9 cellular contexts compared by ENCODE assay signal in the genomic region with DNA sequence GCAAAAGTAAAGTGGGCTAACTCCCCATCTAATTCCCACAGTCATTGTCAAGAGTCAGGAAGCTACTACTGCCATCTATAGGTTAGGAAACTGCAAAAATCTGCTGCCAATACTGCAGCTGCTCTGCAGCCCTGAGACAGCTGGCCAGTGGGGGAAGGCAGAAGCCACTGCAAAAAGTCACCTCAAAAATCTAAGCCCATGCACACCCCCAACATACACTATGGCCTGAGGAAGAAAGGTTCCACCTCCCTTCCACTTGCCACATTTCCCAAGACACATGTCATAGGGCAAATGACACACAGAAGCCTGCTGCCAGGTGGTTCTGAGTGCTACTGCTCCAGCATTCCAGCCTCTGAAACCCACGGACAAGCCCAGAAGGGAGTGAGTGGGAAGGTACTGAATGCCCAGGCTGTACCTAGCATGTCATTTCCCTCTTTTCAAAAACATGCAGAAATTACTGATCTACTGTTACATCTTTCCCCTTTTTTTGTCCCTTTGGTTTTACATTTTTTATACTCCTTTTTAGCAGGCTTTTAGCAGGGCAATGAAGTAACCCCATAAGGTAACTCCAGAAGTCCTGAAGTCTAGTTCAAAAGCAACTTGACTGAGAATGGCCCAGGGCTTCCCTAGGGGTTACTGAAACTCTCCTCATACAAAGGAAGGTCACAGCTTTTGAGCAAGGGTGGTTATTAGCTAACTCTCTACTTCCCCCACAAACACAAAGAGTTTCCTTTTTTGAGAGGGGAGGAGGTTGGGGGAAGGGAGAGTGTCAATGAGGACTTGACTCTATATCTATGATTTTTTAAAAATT. TPM values are rescaled to one million over a fixed set of nuclear protein-coding genes. Genes with fewer than 3 reads are reported as not detected.
A peak's percentile ranks its signal among the peaks of the same experiment; 100 is the strongest.
DNase-seq lines count a peak whose midpoint lies in the region; ATAC-seq, FAIRE-seq and TF ChIP-seq lines count a peak whose summit lies in the region.
"Had no signal": no experiment of that assay in that cellular context is flagged by ENCODE, and none has a peak within 500 bp of the region (broad histone marks: within the 10 kb centered on the region; RNA-seq: fewer than 3 reads in every experiment).

No MANE protein-coding gene starts in this region.

- WGBS in GM12878 (ENCODE audit: insufficient coverage, insufficient replicate concordance, low lambda C conversion rate, missing lambda C conversion rate) = 0% methylated on average over 1 of the region's 1 CpG

- H3K4me3 ChIP-seq in GM12878 (no peak overlapping the region), left lung (no peak overlapping the region)

- H3K9me3 ChIP-seq in GM12878 (replicated peaks; ENCODE audit: control insufficient read depth, insufficient read depth, low read length) = no peaks in the 10 kb centered on the region
- H3K9me3 ChIP-seq in left lung = no peaks in the 10 kb centered on the region

- TF ChIP-seq POLR2A in GM12878 (IDR thresholded peaks at IDR 0.05; ENCODE audit: low read depth, low read length) = no peak

- CTCF ChIA-PET in GM12878 (lab: Yijun Ruan, JAX) = interaction anchor here (0.8 to 2.1 kb wide), 12 partner anchors 9 to 94 kb away, joined by 3 to 12 read pairs (median 4); a partner anchor contains a TSS

- POLR2A ChIA-PET in GM12878 (lab: Charles Lee) = no interaction called here

- RAD21 ChIA-PET in GM12878 (lab: Charles Lee; ENCODE audit: unreplicated experiment) = interaction anchor here (1.0 to 2.0 kb wide), 5 partner anchors 25 to 59 kb away, joined by 3 to 14 read pairs (median 4); a partner anchor contains a TSS

- SMC1A ChIA-PET in GM12878 (lab: Charles Lee; ENCODE audit: uncharacterized antibody, unreplicated experiment) = interaction anchor here (1.0 to 2.0 kb wide), 5 partner anchors 9 to 33 kb away, joined by 3 to 7 read pairs (median 5); no protein-coding TSS in a partner anchor

- H3K27ac ChIP-seq in GM12878 (ENCODE audit: control insufficient read depth, insufficient read depth) (peak overlapping the region; percentile 75), left lung (peak overlapping the region in 1 of 2 donors; percentile 89)

- peak; percentile 37; the same call in 1 of the 2 replicates for TF ChIP-seq RAD21 in GM12878 (IDR thresholded peaks at IDR 0.05; ENCODE audit: insufficient read depth, low read depth, low read length)

- peaks cover 2% of the 10 kb centered on the region; the same call in 1 of the 2 replicates for H4K20me1 ChIP-seq in GM12878 (ENCODE audit: control insufficient read depth, insufficient read depth)

- in situ Hi-C loops in GM12878 (cut with MboI) = no loop called here

- TF ChIP-seq CTCF in GM12878 (IDR thresholded peaks at IDR 0.05 in 2 of 3, conservative IDR thresholded peaks at IDR 0.05 in 1 of 3; ENCODE audit: control insufficient read depth in 2 of 3, extremely low read depth in 1 of 3, insufficient read depth in 1 of 3, low read depth in 3 of 3, low read length in 3 of 3) (peak; percentile 27 to 52 (median 39); a peak in 4 of 6 replicates), left lung (IDR thresholded peaks at IDR 0.05) (no peak)

- no peaks in the 10 kb centered on the region for H3K79me2 ChIP-seq in GM12878 (ENCODE audit: control insufficient read depth, insufficient read depth, low read length)

- H3K4me1 ChIP-seq in GM12878 (ENCODE audit: control insufficient read depth, insufficient read depth, low read length) (peaks cover 14% of the 10 kb centered on the region), left lung (peaks cover 0 to 49% of the 10 kb centered on the region in 2 donors)

- no peak for TF ChIP-seq EP300 in GM12878 (IDR thresholded peaks at IDR 0.05; ENCODE audit: borderline replicate concordance in 1 of 2, control insufficient read depth in 1 of 2, low read depth in 2 of 2, low read length in 2 of 2)

- peak; percentile 70 for FAIRE-seq in GM12878 (lab: Jason Lieb, UNC)
- FAIRE-seq: islet of Langerhans had no signal

- peak overlapping the region; percentile 75 for H3K4me2 ChIP-seq in GM12878 (ENCODE audit: control insufficient read depth, insufficient read depth)

- no peaks in the 10 kb centered on the region for H3K27me3 ChIP-seq in GM12878 (replicated peaks in 1 of 2; ENCODE audit: control insufficient read depth in 2 of 2, insufficient read depth in 2 of 2, low read length in 1 of 2)
- H3K27me3 ChIP-seq in left lung = no peaks in the 10 kb centered on the region

- ATAC-seq in GM18907 (IDR thresholded peaks at IDR 0.05; ENCODE audit: unreplicated experiment) = peak; percentile 76
- peak; percentile 96 for ATAC-seq in GM12878
- ATAC-seq in left lung = peak; percentile 66

- H2AFZ ChIP-seq in GM12878 (ENCODE audit: control insufficient read depth, low read depth, low read length) = no peak overlapping the region

- H3K36me3 ChIP-seq in GM12878 (ENCODE audit: control insufficient read depth in 2 of 2, insufficient read depth in 2 of 2, low read length in 1 of 2) = peaks cover 2% of the 10 kb centered on the region in 2 experiments; a peak in 3 of 4 replicates
- peaks cover 0 to 39% of the 10 kb centered on the region in 2 donors for H3K36me3 ChIP-seq in left lung

- peak overlapping the region; percentile 4; the same call in 1 of the 2 replicates for H3K9ac ChIP-seq in GM12878 (ENCODE audit: control insufficient read depth, insufficient read depth, low read length)

- DNase-seq in AG08395 (ENCODE audit: low spot score) = peak; percentile 44
- DNase-seq in MV-4-11 (lab: John Stamatoyannopoulos, UW) = peak; percentile 87
- peak; percentile 43 for DNase-seq in GM12878 (ENCODE audit: low read depth, low spot score)
- no peak for DNase-seq in left lung
- DNase-seq in NCI-H2029 treated with DMSO at 0.1 percent for 48 hours (lab: John Stamatoyannopoulos, UW) = no peak
- no peak for DNase-seq in NCI-H510A treated with DMSO at 0.1 percent for 48 hours (lab: John Stamatoyannopoulos, UW)
- DNase-seq in GDM1 (lab: John Stamatoyannopoulos, UW) = no peak

- intact Hi-C loops in GM12878 (cut with micrococcal nuclease; ENCODE audit: unreplicated experiment) = no loop called here
- intact Hi-C loops in left lung (cut with DNase I) = no loop called here

- BruUV-seq in GM12878 (replicated peaks; lab: Mats Ljungman, UMichigan) = no TSS peak

TF ChIP-seq in GM12878, 131 proteins besides CTCF, POLR2A, EP300 and RAD21 (continues in another document):
- TF ChIP-seq RUNX3 (IDR thresholded peaks at IDR 0.05; ENCODE audit: low read length) = peak; percentile 46; the same call in 1 of the 2 replicates
- TF ChIP-seq BRCA1 (IDR thresholded peaks at IDR 0.05; ENCODE audit: low read depth, low read length) = no peak

RNA-seq across cellular contexts. Expression of a gene that starts 36.8 kb away (rescaled TPM):
- total RNA-seq in GM12878 (2013; cell fraction: nucleolus; rRNA removed) = 36.2 and 39.9 TPM in 2 replicates
- total RNA-seq in GM12878 (2014; rRNA removed) (19.5 and 20.7 TPM in 2 replicates), GM12878 (2014; rRNA removed; fragmentation: Illumina TruSeq; extraction: Trizol) (7.6 and 10.2 TPM in 2 replicates), GM12878 (2021) (25.9 and 27.4 TPM in 2 replicates), left lung (10 to 100 TPM; 59.9 to 87.0 TPM)
- polyA plus RNA-seq in GM12878 (2011; ENCODE audit: low read depth) = 7.8 TPM
- polyA plus RNA-seq in GM12878 (2011; rRNA removed) (7.2 and 14.5 TPM in 2 replicates), GM12878 (2014; fragmentation: Illumina TruSeq; extraction: Trizol) (12.0 and 14.5 TPM in 2 replicates), GM12878 (2014; fragmentation: Nextera tagmentation; extraction: Ambion mirVana) (under 1 TPM; 0.19 to 0.44 TPM), GM12878 (2014; rRNA removed) (17.5 and 18.7 TPM in 2 replicates), GM12878 (2016; fragmentation: Nextera tagmentation; extraction: Ambion mirVana) (10 to 100 TPM; 24.1 to 28.4 TPM)
- 20.5 and 24.0 TPM in 2 replicates for polyA plus RNA-seq in GM12878 (2011; cell fraction: cytosol; rRNA removed)
- 20.9 and 26.4 TPM in 2 replicates for polyA plus RNA-seq in GM12878 (2011; cell fraction: nucleus; rRNA removed)
- 12.1 and 14.4 TPM in 2 replicates for polyA plus RNA-seq in GM12878 (2012)
- 14.9 and 21.1 TPM in 2 replicates for polyA minus RNA-seq in GM12878 (2011; rRNA and poly(A)+ RNA removed)
- polyA minus RNA-seq in GM12878 (2011; cell fraction: cytosol; rRNA and poly(A)+ RNA removed) = 8.4 and 8.5 TPM in 2 replicates
- 9.8 and 16.3 TPM in 2 replicates for polyA minus RNA-seq in GM12878 (2011; cell fraction: nucleus; rRNA and poly(A)+ RNA removed)

RNA-seq across cellular contexts. Expression of a gene that starts 45.7 kb away (rescaled TPM):
- not detected in 2 replicates for total RNA-seq in GM12878 (2013; cell fraction: nucleolus; rRNA removed)
- total RNA-seq in GM12878 (2014; rRNA removed) = 0.17 TPM in 1 of 2 replicates, not detected in the other
- total RNA-seq in GM12878 (2014; rRNA removed; fragmentation: Illumina TruSeq; extraction: Trizol) = not detected in 2 replicates
- total RNA-seq in GM12878 (2021) = not detected in 2 replicates
- polyA plus RNA-seq in GM12878 (2011; ENCODE audit: low read depth) = not detected
- not detected in 2 replicates for polyA plus RNA-seq in GM12878 (2011; rRNA removed)
- polyA plus RNA-seq in GM12878 (2011; cell fraction: cytosol; rRNA removed) = not detected in 2 replicates
- polyA plus RNA-seq in GM12878 (2011; cell fraction: nucleus; rRNA removed) = not detected in 2 replicates
- not detected in 2 replicates for polyA plus RNA-seq in GM12878 (2012)
- polyA plus RNA-seq in GM12878 (2014; fragmentation: Illumina TruSeq; extraction: Trizol) = 0.03 TPM in 1 of 2 replicates, not detected in the other
- not detected for polyA plus RNA-seq in GM12878 (2014; fragmentation: Nextera tagmentation; extraction: Ambion mirVana)
- polyA plus RNA-seq in GM12878 (2014; rRNA removed) = not detected in 2 replicates
- polyA plus RNA-seq in GM12878 (2016; fragmentation: Nextera tagmentation; extraction: Ambion mirVana) = not detected
- not detected in 2 replicates for polyA minus RNA-seq in GM12878 (2011; rRNA and poly(A)+ RNA removed)
- polyA minus RNA-seq in GM12878 (2011; cell fraction: cytosol; rRNA and poly(A)+ RNA removed) = not detected in 2 replicates
- polyA minus RNA-seq in GM12878 (2011; cell fraction: nucleus; rRNA and poly(A)+ RNA removed) = not detected in 2 replicates
- not detected for total RNA-seq in left lung

RNA-seq across cellular contexts. Expression of a gene that starts 59.0 kb away (rescaled TPM):
- total RNA-seq in GM12878 (2013; cell fraction: nucleolus; rRNA removed) = 9.8 and 14.9 TPM in 2 replicates
- total RNA-seq in GM12878 (2014; rRNA removed) = 12.5 and 13.5 TPM in 2 replicates
- total RNA-seq in GM12878 (2014; rRNA removed; fragmentation: Illumina TruSeq; extraction: Trizol) = 6.0 and 6.4 TPM in 2 replicates
- 17.9 and 18.3 TPM in 2 replicates for total RNA-seq in GM12878 (2021)
- 4.2 TPM for polyA plus RNA-seq in GM12878 (2011; ENCODE audit: low read depth)
- polyA plus RNA-seq in GM12878 (2011; rRNA removed) = 5.7 and 10.2 TPM in 2 replicates
- polyA plus RNA-seq in GM12878 (2011; cell fraction: cytosol; rRNA removed) = 12.9 and 18.4 TPM in 2 replicates
- polyA plus RNA-seq in GM12878 (2011; cell fraction: nucleus; rRNA removed) = 17.2 and 24.5 TPM in 2 replicates
- 10.5 and 11.6 TPM in 2 replicates for polyA plus RNA-seq in GM12878 (2012)
- 0.89 and 6.3 TPM in 2 replicates for polyA plus RNA-seq in GM12878 (2014; fragmentation: Illumina TruSeq; extraction: Trizol)
- polyA plus RNA-seq in GM12878 (2014; fragmentation: Nextera tagmentation; extraction: Ambion mirVana) = 1 to 10 TPM in 1 of 2 experiments, under 1 TPM in 1; 0.14 to 1.0 TPM
- 16.2 and 16.9 TPM in 2 replicates for polyA plus RNA-seq in GM12878 (2014; rRNA removed)
- polyA plus RNA-seq in GM12878 (2016; fragmentation: Nextera tagmentation; extraction: Ambion mirVana) = 10 to 100 TPM; 14.2 to 15.0 TPM
- 2.9 and 7.7 TPM in 2 replicates for polyA minus RNA-seq in GM12878 (2011; rRNA and poly(A)+ RNA removed)
- 5.6 TPM in 2 replicates for polyA minus RNA-seq in GM12878 (2011; cell fraction: cytosol; rRNA and poly(A)+ RNA removed)
- polyA minus RNA-seq in GM12878 (2011; cell fraction: nucleus; rRNA and poly(A)+ RNA removed) = 3.7 and 6.9 TPM in 2 replicates
- total RNA-seq in left lung = 10 to 100 TPM; 11.9 to 12.4 TPM

Comparison
In these comparisons a context has a peak if more than half of its experiments do, and no peak if none do; other contexts are left out.
1. DNase-seq: peak in AG08395 (single experiment), MV-4-11 (single experiment) and GM12878 (single experiment); none in left lung (0 of 2), NCI-H2029 treated with DMSO at 0.1 percent for 48 hours (single experiment), NCI-H510A treated with DMSO at 0.1 percent for 48 hours (single experiment) and GDM1 (single experiment).
2. CTCF ChIP-seq: peak in GM12878 (3 of 3); none in left lung (0 of 2).
3. Peak in every context shown above with its lines, with median percentiles within 50 percentile points of each other: ATAC-seq.